ENCODE assay signal across 23 cellular contexts in the genomic region with DNA sequence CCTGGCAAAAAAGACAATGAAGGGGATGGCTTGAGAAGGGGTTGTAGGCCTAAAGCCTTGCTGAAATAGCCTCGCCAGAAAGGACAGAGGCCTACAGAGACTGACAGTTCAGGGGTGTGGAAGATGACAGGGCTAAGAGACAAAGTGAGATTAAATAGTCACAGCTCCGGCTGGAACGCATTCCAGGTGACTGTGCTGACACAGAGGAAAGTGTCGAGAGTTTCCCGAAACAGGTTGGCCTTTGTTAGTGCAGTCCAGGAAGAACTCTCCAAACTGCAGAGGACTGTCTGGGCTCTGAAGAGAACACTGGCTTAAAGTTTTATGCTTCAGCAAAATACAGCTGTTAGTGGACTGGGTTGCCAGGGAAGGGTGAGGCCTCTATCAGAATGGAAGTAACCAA. TPM values are rescaled to one million over a fixed set of nuclear protein-coding genes. Genes with fewer than 3 reads are reported as not detected.
DNase-seq lines count a peak whose midpoint lies in the region; ATAC-seq, FAIRE-seq and TF ChIP-seq lines count a peak whose summit lies in the region.
"Had no signal": no experiment of that assay in that cellular context is flagged by ENCODE, and none has a peak within 500 bp of the region (broad histone marks: within the 10 kb centered on the region; RNA-seq: fewer than 3 reads in every experiment).

No MANE protein-coding gene starts in this region.

- H2AFZ ChIP-seq in H1 (ENCODE audit: low read length), result 0 out of 2 replicates have a peak overlapping the region, but pooled peaks have one; percentile 20
- H2AFZ ChIP-seq in OCI-LY7 (ENCODE audit: low read length), result no peak overlapping the region

- H3K79me2 ChIP-seq in H1 (ENCODE audit: control insufficient read depth in 1 of 2, insufficient read depth in 2 of 2, low read length in 2 of 2) (no peaks in the 10 kb centered on the region), OCI-LY7 (ENCODE audit: insufficient read depth, low read depth, low read length) (no peaks in the 10 kb centered on the region)

- peaks cover 49% of the 10 kb centered on the region for H3K4me1 Mint-ChIP-seq in nephron progenitor cell

- no peak overlapping the region for H4K91ac ChIP-seq in H1 (replicated peaks; ENCODE audit: insufficient read length, low read length)

- no peaks in the 10 kb centered on the region for H3K36me3 ChIP-seq in H1 (ENCODE audit: control insufficient read depth in 2 of 4, insufficient read depth in 4 of 4, low read length in 3 of 4)
- peaks cover 5% of the 10 kb centered on the region; the same call in 1 of the 2 replicates for H3K36me3 ChIP-seq in OCI-LY7 (ENCODE audit: insufficient read depth, low read length)
- H3K36me3 ChIP-seq: BLaER1 treated with 17β-estradiol and CSF1 and Interleukin-3, amounts not matched to agents 10 nM and 100 nM had no signal

- no peak overlapping the region for H3K9ac ChIP-seq in H1 (replicated peaks in 1 of 4; ENCODE audit: extremely low read depth in 1 of 4, low read depth in 3 of 4, low read length in 3 of 4)
- H3K9ac ChIP-seq: BLaER1 treated with 17β-estradiol and CSF1 and Interleukin-3, amounts not matched to agents 10 nM and 100 nM had no signal

- TF ChIP-seq EP300 in H1 (IDR thresholded peaks at IDR 0.05; ENCODE audit: borderline replicate concordance in 1 of 2, low read depth in 2 of 2, low read length in 2 of 2), result no peak

- peaks cover 4% of the 10 kb centered on the region for H3K36me3 Mint-ChIP-seq in nephron progenitor cell (ENCODE audit: low read depth)

- no peak overlapping the region for H3K18ac ChIP-seq in H1 (ENCODE audit: extremely low read depth, low read length)

- intact Hi-C loops in left ventricle myocardium superior (cut with micrococcal nuclease), result no loop called here
- intact Hi-C loops in OCI-LY7 (cut with micrococcal nuclease; ENCODE audit: unreplicated experiment), result no loop called here

- BruUV-seq in OCI-LY7 (replicated peaks; lab: Mats Ljungman, UMichigan), result no TSS peak

- H3K9me3 ChIP-seq in H1 (ENCODE audit: insufficient read depth in 2 of 2, low read depth in 1 of 2, low read length in 1 of 2) (no peaks in the 10 kb centered on the region), OCI-LY7 (ENCODE audit: low read length) (peaks cover 5% of the 10 kb centered on the region; the same call in 1 of the 2 replicates)
- H3K9me3 ChIP-seq: A549 had no signal

- no peak overlapping the region for H3K4ac ChIP-seq in H1 (replicated peaks; ENCODE audit: insufficient read length, low read depth, low read length)

- H3K4me1 ChIP-seq in H1 (replicated peaks in 1 of 4; ENCODE audit: control insufficient read depth in 3 of 4, insufficient read depth in 4 of 4, low read length in 3 of 4) (no peaks in the 10 kb centered on the region), OCI-LY7 (ENCODE audit: insufficient read depth, low read length, poor library complexity, severe bottlenecking) (peaks cover 19% of the 10 kb centered on the region)

- POLR2A ChIA-PET in H1 (lab: Charles Lee; ENCODE audit: partially characterized antibody) (no interaction called here), OCI-LY7 (lab: Charles Lee) (interaction anchor here (0.9 to 1.1 kb wide), 2 partner anchors 17 to 63 kb away, joined by 3 to 4 read pairs; no protein-coding TSS in a partner anchor)

- no peak overlapping the region for H2BK20ac ChIP-seq in H1 (ENCODE audit: low read length)

- no peak for TF ChIP-seq RAD21 in H1 (IDR thresholded peaks at IDR 0.05 in 1 of 2, conservative IDR thresholded peaks at IDR 0.05 in 1 of 2; ENCODE audit: low read depth in 2 of 2, low read length in 2 of 2)

- WGBS in H1 (ENCODE audit: extremely low coverage in 1 of 2, insufficient coverage in 1 of 2, insufficient read length in 1 of 2, insufficient replicate concordance in 2 of 2, low coverage in 1 of 2, low lambda C conversion rate in 2 of 2, missing lambda C conversion rate in 1 of 2), 2 experiments, result 96% methylated on average over 5 of the region's 5 CpGs; no CpG with 5 or more reads in 1 of the 2 experiments

- H4K5ac ChIP-seq in H1 (ENCODE audit: insufficient read length, low read depth, low read length), result no peak overlapping the region

- TF ChIP-seq POLR2A in H1 (IDR thresholded peaks at IDR 0.05; ENCODE audit: control extremely low read depth in 1 of 2, low read depth in 2 of 2, low read length in 2 of 2), result no peak

- CTCF ChIA-PET in H1 (lab: Charles Lee; ENCODE audit: partially characterized antibody), result interaction anchor here (0.6 to 1.2 kb wide), 2 partner anchors 23 to 384 kb away, joined by 3 read pairs; no protein-coding TSS in a partner anchor
- CTCF ChIA-PET in OCI-LY7 (lab: Charles Lee; ENCODE audit: unreplicated experiment), result no interaction called here

- H2BK120ac ChIP-seq in H1 (replicated peaks; ENCODE audit: low read depth, low read length), result no peak overlapping the region

- H3K79me1 ChIP-seq in H1 (ENCODE audit: low read depth, low read length), result no peaks in the 10 kb centered on the region

- H3K4me2 ChIP-seq in H1 (ENCODE audit: insufficient read depth in 1 of 2, low read depth in 2 of 2, low read length in 2 of 2), result no peak overlapping the region
- H3K4me2 ChIP-seq in OCI-LY7 (ENCODE audit: low read length), result no peak overlapping the region
- H3K4me2 ChIP-seq: A549; BLaER1 treated with 17β-estradiol and CSF1 and Interleukin-3, amounts not matched to agents 10 nM and 100 nM had no signal

- no peak overlapping the region for H3K23ac ChIP-seq in H1 (ENCODE audit: insufficient read length)

- H3K27ac Mint-ChIP-seq in nephron progenitor cell, result peak overlapping the region; percentile 89

- no peak overlapping the region for H2BK5ac ChIP-seq in H1 (ENCODE audit: low read depth, low read length)

- no peaks in the 10 kb centered on the region for H3K9me2 ChIP-seq in OCI-LY7 (ENCODE audit: insufficient read depth, low read length)

- H4K8ac ChIP-seq in H1 (ENCODE audit: extremely low read depth, insufficient read depth, low read length), result no peak overlapping the region; the same call in 1 of the 2 replicates

- H2BK12ac ChIP-seq in H1 (ENCODE audit: low read depth, low read length), result no peak overlapping the region

- no peak overlapping the region for H3K14ac ChIP-seq in H1 (ENCODE audit: insufficient read length)

- no peaks in the 10 kb centered on the region for H3K23me2 ChIP-seq in H1 (ENCODE audit: low read depth, low read length)

- no peaks in the 10 kb centered on the region for H3K27me3 ChIP-seq in H1 (replicated peaks in 1 of 4; ENCODE audit: control insufficient read depth in 3 of 4, extremely low read depth in 1 of 4, insufficient read depth in 3 of 4, low read length in 3 of 4)
- H3K27me3 ChIP-seq: BLaER1 treated with 17β-estradiol and CSF1 and Interleukin-3, amounts not matched to agents 10 nM and 100 nM had no signal

- H3K56ac ChIP-seq in H1 (replicated peaks; ENCODE audit: insufficient read length, low read depth, low read length), result no peak overlapping the region

- ATAC-seq in left ventricle myocardium superior, result peak; percentile 37
- ATAC-seq: A549, HCT116, PC-3 had no signal

- H3K9me3 Mint-ChIP-seq in nephron progenitor cell, result peaks cover 3% of the 10 kb centered on the region
- H3K9me3 Mint-ChIP-seq: CD8-positive, alpha-beta memory T cell had no signal

- no peak overlapping the region for H3K27ac ChIP-seq in H1 (ENCODE audit: low read depth, low read length)
- no peak overlapping the region for H3K27ac ChIP-seq in OCI-LY7 (ENCODE audit: low read depth, low read length, poor library complexity, severe bottlenecking)
- H3K27ac ChIP-seq: A549; BLaER1 treated with 17β-estradiol and CSF1 and Interleukin-3, amounts not matched to agents 10 nM and 100 nM; RWPE1 had no signal

- no peak overlapping the region for H3K4me3 Mint-ChIP-seq in nephron progenitor cell
- H3K4me3 Mint-ChIP-seq: CD8-positive, alpha-beta memory T cell had no signal

- TF ChIP-seq CTCF in H1 (IDR thresholded peaks at IDR 0.05; ENCODE audit: control extremely low read depth in 1 of 3, insufficient read depth in 1 of 3, low read depth in 1 of 3, low read length in 3 of 3), result no peak
- TF ChIP-seq CTCF in nephron progenitor cell (IDR thresholded peaks at IDR 0.05), result no peak
- no peak for TF ChIP-seq CTCF in OCI-LY7 (conservative IDR thresholded peaks at IDR 0.05; ENCODE audit: low read length)

- no peak overlapping the region for H2AK5ac ChIP-seq in H1 (ENCODE audit: low read depth, low read length)

- H3K27me3 Mint-ChIP-seq in nephron progenitor cell (ENCODE audit: low read depth, poor library complexity), result peaks cover 4% of the 10 kb centered on the region

- H2BK15ac ChIP-seq in H1 (ENCODE audit: low read length), result no peak overlapping the region

- H3K4me3 ChIP-seq in H1 (ENCODE audit: extremely low read depth in 1 of 4, insufficient read depth in 2 of 4, low read depth in 3 of 4, low read length in 4 of 4) (no peak overlapping the region), OCI-LY7 (ENCODE audit: low read depth, low read length, poor library complexity, severe bottlenecking) (no peak overlapping the region)
- H3K4me3 ChIP-seq: A549; BLaER1 treated with 17β-estradiol and CSF1 and Interleukin-3, amounts not matched to agents 10 nM and 100 nM had no signal

- no peak for FAIRE-seq in H1 (lab: Jason Lieb, UNC)
- FAIRE-seq: A549, GM12891, GM18507 had no signal

- peak; percentile 20 for DNase-seq in ELF-1 (ENCODE audit: low read depth, low spot score)
- DNase-seq in H1 (ENCODE audit: low read depth in 1 of 2, low spot score in 2 of 2), result no peak
- DNase-seq in left ventricle myocardium superior, result no peak
- no peak for DNase-seq in nephron progenitor cell
- DNase-seq in NCI-H345 (lab: John Stamatoyannopoulos, UW), result no peak
- no peak for DNase-seq in NCI-H2171 (lab: John Stamatoyannopoulos, UW)
- no peak for DNase-seq in OCI-LY7 (ENCODE audit: low spot score)
- DNase-seq in T1000 (lab: John Stamatoyannopoulos, UW), result no peak
- DNase-seq: CD8-positive, alpha-beta memory T cell; GF-D8; KBM-7; MV-4-11; NCI-H1417; NCI-H187 treated with DMSO at 0.1 percent for 48 hours; NCI-H446; NCI-H748 treated with DMSO at 0.1 percent for 48 hours; PC-3 had no signal

- no peaks in the 10 kb centered on the region for H4K20me1 ChIP-seq in H1 (replicated peaks in 1 of 2; ENCODE audit: control insufficient read depth in 1 of 2, insufficient read depth in 2 of 2, low read length in 2 of 2)
- H4K20me1 ChIP-seq in OCI-LY7 (ENCODE audit: insufficient read depth, low read length), result no peaks in the 10 kb centered on the region
- H4K20me1 ChIP-seq: BLaER1 treated with 17β-estradiol and CSF1 and Interleukin-3, amounts not matched to agents 10 nM and 100 nM had no signal

RNA-seq across cellular contexts. Expression of gene METTL4, which starts 52.8 kb away (rescaled TPM):
- 10.6 and 11.5 TPM in 2 replicates for total RNA-seq in H1 (2021; fragmentation: NEBNext Ultra II Directional; extraction: Animal tissue kit (Norgen Biotek cat#: 25700))
- polyA plus RNA-seq in H1 (2011; rRNA removed), result 4.8 and 8.5 TPM in 2 replicates
- 9.0 TPM for polyA plus RNA-seq in H1 (2011; cell fraction: cytosol; rRNA removed)
- 3.6 TPM for polyA plus RNA-seq in H1 (2011; cell fraction: nucleus; rRNA removed)
- 5.6 to 14.8 TPM (median 8.3 TPM) in 4 replicates for polyA plus RNA-seq in H1 (2012, experiment 1 of 2)
- polyA plus RNA-seq in H1 (2012, experiment 2 of 2), result 1.3 TPM
- 5.3 TPM for polyA plus RNA-seq in H1 (2013, experiment 1 of 2)
- 4.8 TPM for polyA plus RNA-seq in H1 (2013, experiment 2 of 2)
- 7.6 and 8.0 TPM in 2 replicates for polyA minus RNA-seq in H1 (2011; rRNA and poly(A)+ RNA removed)
- polyA minus RNA-seq in H1 (2011; cell fraction: cytosol; rRNA and poly(A)+ RNA removed), result 7.1 TPM
- polyA minus RNA-seq in H1 (2011; cell fraction: nucleus; rRNA and poly(A)+ RNA removed), result 11.6 TPM
- total RNA-seq in left ventricle myocardium superior (5.9 TPM), OCI-LY7 (2022) (23.3 and 23.7 TPM in 2 replicates)
- 11.8 and 12.4 TPM in 2 replicates for total RNA-seq in OCI-LY7 (2014; rRNA removed; shearing (Covaris generic))

RNA-seq across cellular contexts. Expression of gene NDC80, which starts 52.9 kb away (rescaled TPM):
- total RNA-seq in H1 (2021; fragmentation: NEBNext Ultra II Directional; extraction: Animal tissue kit (Norgen Biotek cat#: 25700)), result 40.3 and 45.0 TPM in 2 replicates
- 7.3 and 11.0 TPM in 2 replicates for polyA plus RNA-seq in H1 (2011; rRNA removed)
- 21.1 TPM for polyA plus RNA-seq in H1 (2011; cell fraction: cytosol; rRNA removed)
- 12.3 TPM for polyA plus RNA-seq in H1 (2011; cell fraction: nucleus; rRNA removed)
- 20.4 to 34.4 TPM (median 24.1 TPM) in 4 replicates for polyA plus RNA-seq in H1 (2012, experiment 1 of 2)
- polyA plus RNA-seq in H1 (2012, experiment 2 of 2), result 2.8 TPM
- polyA plus RNA-seq in H1 (2013, experiment 1 of 2), result 26.4 TPM
- 26.6 TPM for polyA plus RNA-seq in H1 (2013, experiment 2 of 2)
- polyA minus RNA-seq in H1 (2011; rRNA and poly(A)+ RNA removed), result 25.7 and 34.2 TPM in 2 replicates
- polyA minus RNA-seq in H1 (2011; cell fraction: cytosol; rRNA and poly(A)+ RNA removed), result 19.4 TPM
- 47.7 TPM for polyA minus RNA-seq in H1 (2011; cell fraction: nucleus; rRNA and poly(A)+ RNA removed)
- total RNA-seq in left ventricle myocardium superior, result 0.50 TPM
- total RNA-seq in OCI-LY7 (2014; rRNA removed; shearing (Covaris generic)), result 73.0 and 91.1 TPM in 2 replicates
- 105 and 115 TPM in 2 replicates for total RNA-seq in OCI-LY7 (2022)

Comparison
In these comparisons a context has a peak if more than half of its experiments do, and no peak if none do; other contexts are left out.
1. RNA of gene NDC80, which starts 52.9 kb away (total RNA-seq): 73.0 to 115 TPM in OCI-LY7 and 40.3 to 45.0 TPM in H1; 0.50 TPM in left ventricle myocardium superior (single experiment); every median in the first group is over 10 times any median in the second.